9 cellular contexts compared by ENCODE assay signal in the genomic region with DNA sequence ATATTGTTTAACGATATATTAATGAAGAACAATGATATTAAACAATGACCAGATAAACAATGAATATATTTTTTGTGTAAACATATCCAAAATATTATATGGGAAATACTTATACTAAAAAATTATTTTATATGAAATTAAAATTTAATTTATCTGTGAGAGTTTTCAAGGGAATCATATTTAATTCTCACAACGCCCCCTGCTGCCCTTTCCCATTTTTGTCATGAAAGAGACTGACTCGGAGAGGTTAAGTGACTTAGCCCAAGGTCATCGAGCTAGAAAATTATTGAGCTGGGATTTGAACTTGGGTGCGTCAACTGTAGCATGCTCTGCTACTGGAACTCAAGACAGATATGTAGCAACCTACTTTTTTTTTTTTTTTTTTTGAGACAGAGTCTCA. TPM values are rescaled to one million over a fixed set of nuclear protein-coding genes. Genes with fewer than 3 reads are reported as not detected.
DNase-seq lines count a peak whose midpoint lies in the region; TF ChIP-seq lines count a peak whose summit lies in the region.
"Had no signal": no experiment of that assay in that cellular context is flagged by ENCODE, and none has a peak within 500 bp of the region (broad histone marks: within the 10 kb centered on the region; RNA-seq: fewer than 3 reads in every experiment).

No MANE protein-coding gene starts in this region.

- H3K4me1 ChIP-seq in cardiac muscle cell (ENCODE audit: low read depth) (no peaks in the 10 kb centered on the region), thyroid gland (no peaks in the 10 kb centered on the region), suprapubic skin (peaks cover 6% of the 10 kb centered on the region)

- intact Hi-C loops in cardiac septum (cut with DNase I) = no loop called here
- intact Hi-C loops in thyroid gland (cut with DNase I) = no loop called here

- no peak for TF ChIP-seq POLR2A in thyroid gland (IDR thresholded peaks at IDR 0.05)
- TF ChIP-seq POLR2A in suprapubic skin (IDR thresholded peaks at IDR 0.05) = no peak

- peak; percentile 47 for TF ChIP-seq CTCF in cardiac muscle cell (IDR thresholded peaks at IDR 0.05; ENCODE audit: low read depth, low read length)
- peak; percentile 61 for TF ChIP-seq CTCF in epithelial cell of proximal tubule (conservative IDR thresholded peaks at IDR 0.05; ENCODE audit: low read depth, low read length)
- peak in 4 of 6 experiments; percentile 17 to 54 (median 42) for TF ChIP-seq CTCF in thyroid gland (IDR thresholded peaks at IDR 0.05)
- TF ChIP-seq CTCF in suprapubic skin (IDR thresholded peaks at IDR 0.05) = no peak

- TF ChIP-seq EP300 in suprapubic skin (IDR thresholded peaks at IDR 0.05) = no peak

- H3K4me3 ChIP-seq in cardiac muscle cell = no peak overlapping the region
- no peak overlapping the region for H3K4me3 ChIP-seq in epithelial cell of proximal tubule (ENCODE audit: low read depth, low read length)
- no peak overlapping the region for H3K4me3 ChIP-seq in thyroid gland (replicated peaks in 1 of 3)
- H3K4me3 ChIP-seq in suprapubic skin = no peak overlapping the region

- H3K27me3 ChIP-seq in cardiac muscle cell (no peaks in the 10 kb centered on the region), thyroid gland (no peaks in the 10 kb centered on the region), suprapubic skin (no peaks in the 10 kb centered on the region)

- H3K9me3 ChIP-seq in cardiac muscle cell (ENCODE audit: low read depth) (no peaks in the 10 kb centered on the region), thyroid gland (no peaks in the 10 kb centered on the region), suprapubic skin (no peaks in the 10 kb centered on the region)

- DNase-seq in cardiac muscle cell (ENCODE audit: low read depth in 1 of 2, low spot score in 1 of 2) (peak; percentile 31 to 57), cardiac septum (ENCODE audit: low spot score) (no peak), RPMI7951 (ENCODE audit: low read depth) (peak; percentile 27), epithelial cell of proximal tubule (ENCODE audit: low read depth) (no peak), thyroid gland (peak in 1 of 2 donors; percentile 49), DMS114 treated with DMSO at 0.1 percent for 48 hours (lab: John Stamatoyannopoulos, UW; ENCODE audit: unreplicated experiment) (no peak), superior temporal gyrus (ENCODE audit: extremely low spot score) (no peak), suprapubic skin (ENCODE audit: low spot score in 2 of 2) (no peak)

- 42 to 49% methylated on average over 5 of the region's 5 CpGs for WGBS in thyroid gland, 2 donors
- WGBS in suprapubic skin = 50% methylated on average over 5 of the region's 5 CpGs

- H3K27ac ChIP-seq in cardiac muscle cell (no peak overlapping the region), thyroid gland (no peak overlapping the region), suprapubic skin (no peak overlapping the region)
- H3K27ac ChIP-seq: epithelial cell of prostate had no signal

- H3K36me3 ChIP-seq in cardiac muscle cell (no peaks in the 10 kb centered on the region), thyroid gland (no peaks in the 10 kb centered on the region), suprapubic skin (no peaks in the 10 kb centered on the region)

RNA-seq across cellular contexts. Expression of a gene that starts 7.2 kb away (rescaled TPM):
- total RNA-seq in cardiac muscle cell (1.2 and 3.2 TPM in 2 replicates), cardiac septum (0.13 TPM), epithelial cell of proximal tubule (0.58 TPM in 1 of 2 replicates, not detected in the other), thyroid gland (1 to 10 TPM in 3 of 4 donors, under 1 TPM in 1; 0.78 to 3.2 (median 1.6) TPM), suprapubic skin (1 to 10 TPM in 2 of 4 donors, under 1 TPM in 2; 0.42 to 4.6 (median 1.3) TPM)
- polyA plus RNA-seq in cardiac muscle cell = 1.2 and 2.5 TPM in 2 replicates
- 0.29 TPM in 1 of 2 replicates, not detected in the other for total RNA-seq in RPMI7951 (2014; rRNA removed; shearing (Covaris generic))

RNA-seq across cellular contexts. Expression of a gene that starts 22.4 kb away (rescaled TPM):
- total RNA-seq in cardiac muscle cell (24.1 and 35.8 TPM in 2 replicates), cardiac septum (35.4 TPM), epithelial cell of proximal tubule (17.1 and 18.4 TPM in 2 replicates), thyroid gland (10 to 100 TPM; 30.2 to 50.1 (median 34.7) TPM), suprapubic skin (10 to 100 TPM; 27.3 to 41.3 (median 30.1) TPM)
- polyA plus RNA-seq in cardiac muscle cell = 39.7 and 55.4 TPM in 2 replicates
- total RNA-seq in RPMI7951 (2014; rRNA removed; shearing (Covaris generic)) = 10.0 and 11.1 TPM in 2 replicates

RNA-seq across cellular contexts. Expression of a gene that starts 31.5 kb away (rescaled TPM):
- total RNA-seq in cardiac muscle cell (2.0 and 3.1 TPM in 2 replicates), cardiac septum (8.5 TPM), epithelial cell of proximal tubule (2.8 and 3.3 TPM in 2 replicates), thyroid gland (10 to 100 TPM in 1 of 4 donors, 1 to 10 TPM in 1, under 1 TPM in 1, not detected in 1; 0.63 to 31.6 (median 3.5) TPM), suprapubic skin (100 to 1,000 TPM in 1 of 4 donors, 10 to 100 TPM in 3; 30.3 to 110 (median 78.5) TPM)
- polyA plus RNA-seq in cardiac muscle cell = 1.9 and 3.5 TPM in 2 replicates
- total RNA-seq in RPMI7951 (2014; rRNA removed; shearing (Covaris generic)) = not detected in 2 replicates

RNA-seq across cellular contexts. Expression of a gene that starts 32.4 kb away (rescaled TPM):
- total RNA-seq in cardiac muscle cell = 0.11 TPM in 1 of 2 replicates, not detected in the other
- polyA plus RNA-seq in cardiac muscle cell = 2.5 and 3.9 TPM in 2 replicates
- 0.30 TPM for total RNA-seq in cardiac septum
- not detected in 2 replicates for total RNA-seq in RPMI7951 (2014; rRNA removed; shearing (Covaris generic))
- not detected in 2 replicates for total RNA-seq in epithelial cell of proximal tubule
- total RNA-seq in thyroid gland = under 1 TPM in 1 of 4 donors, not detected in 3; 0.67 TPM
- 10 to 100 TPM in 1 of 4 donors, 1 to 10 TPM in 3; 4.5 to 15.4 (median 7.2) TPM for total RNA-seq in suprapubic skin

RNA-seq across cellular contexts. Expression of a gene that starts 45.9 kb away (rescaled TPM):
- total RNA-seq in cardiac muscle cell = 194 and 216 TPM in 2 replicates
- polyA plus RNA-seq in cardiac muscle cell = 103 and 162 TPM in 2 replicates
- 51.9 TPM for total RNA-seq in cardiac septum
- total RNA-seq in RPMI7951 (2014; rRNA removed; shearing (Covaris generic)) = 15.5 and 20.5 TPM in 2 replicates
- 45.5 and 70.2 TPM in 2 replicates for total RNA-seq in epithelial cell of proximal tubule
- 100 to 1,000 TPM in 3 of 4 donors, 10 to 100 TPM in 1; 94.9 to 177 (median 125) TPM for total RNA-seq in thyroid gland
- total RNA-seq in suprapubic skin = 10 to 100 TPM; 36.5 to 75.4 (median 50.9) TPM

Comparison
In these comparisons a context has a peak if more than half of its experiments do, and no peak if none do; other contexts are left out.
1. DNase-seq: peak in cardiac muscle cell (2 of 2) and RPMI7951 (single experiment); none in cardiac septum (single experiment), epithelial cell of proximal tubule (single experiment), DMS114 treated with DMSO at 0.1 percent for 48 hours (single experiment), superior temporal gyrus (single experiment) and suprapubic skin (0 of 2).
2. CTCF ChIP-seq: peak in cardiac muscle cell (single experiment), epithelial cell of proximal tubule (single experiment) and thyroid gland (4 of 6); none in suprapubic skin (0 of 2).